ENCODE assay signal across 8 cellular contexts in the genomic region with DNA sequence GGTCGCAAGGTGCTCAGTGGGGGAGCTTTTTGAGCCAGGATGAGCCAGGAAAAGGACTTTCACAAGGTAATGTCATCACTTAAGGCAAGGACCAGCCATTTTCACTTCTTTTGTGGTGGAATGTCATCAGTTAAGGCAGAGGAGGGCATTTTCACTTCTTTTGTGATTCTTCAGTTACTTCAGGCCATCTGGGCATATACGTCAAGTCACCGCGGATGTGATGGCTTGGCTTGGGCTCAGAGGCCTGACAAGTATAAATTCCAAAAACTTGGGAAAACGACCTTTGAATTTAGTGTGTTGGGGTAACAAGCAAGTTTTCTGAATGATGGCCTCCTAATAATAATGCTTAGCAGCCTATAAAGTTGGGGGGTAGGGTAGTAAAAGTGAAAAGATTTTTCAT. TPM values are rescaled to one million over a fixed set of nuclear protein-coding genes. Genes with fewer than 3 reads are reported as not detected.
"Had no signal": no experiment of that assay in that cellular context is flagged by ENCODE, and none has a peak within 500 bp of the region (broad histone marks: within the 10 kb centered on the region; RNA-seq: fewer than 3 reads in every experiment).

No MANE protein-coding gene starts in this region.

RNA-seq across cellular contexts. Expression of gene CCDC169, which starts 27.3 kb away (rescaled TPM):
- total RNA-seq: lower lobe of right lung; mononuclear cell; natural killer cell treated with Interleukin-12 subunit alpha and Interleukin-12 subunit beta and Interleukin-15 and Interleukin-18, amount 100 ng/mL, for 72 hours; right lobe of liver; thoracic aorta had no signal
- polyA plus RNA-seq: immature natural killer cell; liver; naive thymus-derived CD4-positive, alpha-beta T cell had no signal
